In genomic region chr5:132816083-132816482, GRCh38 we compare ENCODE assay signal across 25 cellular contexts. TPM values are rescaled to one million over a fixed set of nuclear protein-coding genes. Genes with fewer than 3 reads are reported as not detected.
DNase-seq lines count a peak whose midpoint lies in the region; FAIRE-seq and TF ChIP-seq lines count a peak whose summit lies in the region.
"Had no signal": no experiment of that assay in that cellular context is flagged by ENCODE, and none has a peak within 500 bp of the region (broad histone marks: within the 10 kb centered on the region; RNA-seq: fewer than 3 reads in every experiment).

No MANE protein-coding gene starts in this region.

- no peak overlapping the region for H2AFZ ChIP-seq in endothelial cell of umbilical vein (ENCODE audit: low read depth, low read length)
- H2AFZ ChIP-seq in GM23248, result no peak overlapping the region

- H3K27ac ChIP-seq in SK-N-MC (peak overlapping the region; percentile 65), endothelial cell of umbilical vein (ENCODE audit: insufficient read depth, low read depth, low read length) (no peak overlapping the region), GM23248 (no peak overlapping the region)
- H3K27ac ChIP-seq: A549; BLaER1 treated with 17β-estradiol and CSF1 and Interleukin-3, amounts not matched to agents 10 nM and 100 nM had no signal

- dilution Hi-C loops in endothelial cell of umbilical vein (cut with MboI; ENCODE audit: extremely low pct_ligation_motif_present, low sequenced_read_pairs), result no loop called here

- H3K79me2 ChIP-seq in endothelial cell of umbilical vein (ENCODE audit: control insufficient read depth, insufficient read depth, low read length), result no peaks in the 10 kb centered on the region
- no peaks in the 10 kb centered on the region for H3K79me2 ChIP-seq in GM23248 (ENCODE audit: insufficient read depth)

- H3K9me3 ChIP-seq in Caco-2 (no peaks in the 10 kb centered on the region), SK-N-MC (ENCODE audit: low read depth, low read length) (no peaks in the 10 kb centered on the region), endothelial cell of umbilical vein (replicated peaks; ENCODE audit: control insufficient read depth, insufficient read depth, low read length) (no peaks in the 10 kb centered on the region), GM23248 (ENCODE audit: low read depth) (no peaks in the 10 kb centered on the region)
- H3K9me3 ChIP-seq: A549, HAP-1 had no signal

- FAIRE-seq in endothelial cell of umbilical vein (lab: Jason Lieb, UNC) (peak; percentile 26), HTR-8/SVneo (lab: Jason Lieb, UNC) (no peak)
- FAIRE-seq: A549, GM12891, GM18507, H54 had no signal

- in situ Hi-C loops in GM23248 (cut with MboI), result loop anchor here (25.0 kb wide), 1 partner anchor 429 kb away; no protein-coding TSS in a partner anchor

- no peaks in the 10 kb centered on the region for H3K36me3 ChIP-seq in Caco-2 (ENCODE audit: control insufficient read depth, insufficient read depth, low read length)
- H3K36me3 ChIP-seq in SK-N-MC (ENCODE audit: insufficient read depth, low read length), result no peaks in the 10 kb centered on the region
- no peaks in the 10 kb centered on the region for H3K36me3 ChIP-seq in endothelial cell of umbilical vein (ENCODE audit: control insufficient read depth in 2 of 2, extremely low read depth in 1 of 2, insufficient read depth in 2 of 2, low read length in 2 of 2)
- H3K36me3 ChIP-seq in GM23248 (ENCODE audit: low read depth), result no peaks in the 10 kb centered on the region
- H3K36me3 ChIP-seq: BE2C; BLaER1 treated with 17β-estradiol and CSF1 and Interleukin-3, amounts not matched to agents 10 nM and 100 nM; HAP-1 had no signal

- TSS peak; percentile 69 for BruUV-seq in Caco-2 (replicated peaks; lab: Mats Ljungman, UMichigan)
- BruUV-seq in endothelial cell of umbilical vein (replicated peaks; lab: Mats Ljungman, UMichigan), result no TSS peak

- no peak for DNase-seq in Caco-2
- DNase-seq in SK-N-MC (ENCODE audit: low read depth, low spot score), result no peak
- no peak for DNase-seq in endothelial cell of umbilical vein (ENCODE audit: low read depth, low spot score)
- no peak for DNase-seq in activated CD4-positive, alpha-beta T cell treated with anti-CD3 and anti-CD28 coated beads, Interleukin-2, amount 10 ng/mL, durations not matched to agents 7 days and 5 days
- DNase-seq in GM23248, result no peak
- no peak for DNase-seq in HTR-8/SVneo (ENCODE audit: insufficient read length, low spot score)
- DNase-seq: 8988T; ACHN; AML-193; BE2C; Calu3; CD4-positive, alpha-beta T cell; CD8-positive, alpha-beta memory T cell; DMS53; DMS79 treated with DMSO at 0.1 percent for 48 hours; GF-D8; GOT3 had no signal

- TF ChIP-seq CTCF in Caco-2 (IDR thresholded peaks at IDR 0.05; ENCODE audit: insufficient read depth in 1 of 2, low read depth in 1 of 2, low read length in 1 of 2, severe bottlenecking in 1 of 2, unreplicated experiment in 1 of 2) (no peak), endothelial cell of umbilical vein (IDR thresholded peaks at IDR 0.05; ENCODE audit: extremely low read depth in 1 of 2, insufficient read depth in 1 of 2, low read depth in 1 of 2, low read length in 2 of 2) (no peak)

- H3F3A ChIP-seq in GM23248 (ENCODE audit: insufficient read depth), result peaks cover 13% of the 10 kb centered on the region

- peaks cover 6% of the 10 kb centered on the region for H3K4me1 ChIP-seq in Caco-2
- H3K4me1 ChIP-seq in endothelial cell of umbilical vein (ENCODE audit: control insufficient read depth, extremely low read depth, insufficient read depth, low read length), result peaks cover 2% of the 10 kb centered on the region
- peaks cover 8% of the 10 kb centered on the region; the same call in 1 of the 2 replicates for H3K4me1 ChIP-seq in GM23248 (ENCODE audit: insufficient read depth)
- H3K4me1 ChIP-seq: BE2C had no signal

- CTCF ChIA-PET in Caco-2 (lab: Charles Lee), result interaction anchor here (0.5 to 7.5 kb wide), 2 partner anchors 17 to 61 kb away, joined by 5 to 141 read pairs; no protein-coding TSS in a partner anchor
- CTCF ChIA-PET in endothelial cell of umbilical vein (lab: Charles Lee), result interaction anchor here (1.0 kb wide), 1 partner anchor 9 kb away, joined by 4 read pairs; no protein-coding TSS in a partner anchor
- CTCF ChIA-PET in activated CD4-positive, alpha-beta T cell treated with anti-CD3 and anti-CD28 coated beads, Interleukin-2, amount 10 ng/mL, durations not matched to agents 7 days and 5 days (lab: Charles Lee), result interaction anchor here (1.0 to 1.7 kb wide), 3 partner anchors 14 to 315 kb away, joined by 3 to 4 read pairs (median 3); partner anchors contain the start of gene SHROOM1

- H3K27ac Mint-ChIP-seq in Caco-2 (ENCODE audit: unreplicated experiment), result no peak overlapping the region
- H3K27ac Mint-ChIP-seq in activated CD4-positive, alpha-beta T cell treated with anti-CD3 and anti-CD28 coated beads, Interleukin-2, amount 10 ng/mL, durations not matched to agents 7 days and 5 days, result no peak overlapping the region
- H3K27ac Mint-ChIP-seq: CD14-positive monocyte; CD4-positive, alpha-beta T cell; CD8-positive, alpha-beta memory T cell had no signal

- peaks cover 6% of the 10 kb centered on the region for H3K4me1 Mint-ChIP-seq in Caco-2 (ENCODE audit: low read depth, unreplicated experiment)
- H3K4me1 Mint-ChIP-seq in activated CD4-positive, alpha-beta T cell treated with anti-CD3 and anti-CD28 coated beads, Interleukin-2, amount 10 ng/mL, durations not matched to agents 7 days and 5 days, result peaks cover 19% of the 10 kb centered on the region

- H3K9me3 Mint-ChIP-seq in Caco-2 (ENCODE audit: unreplicated experiment), result no peaks in the 10 kb centered on the region
- H3K9me3 Mint-ChIP-seq in activated CD4-positive, alpha-beta T cell treated with anti-CD3 and anti-CD28 coated beads, Interleukin-2, amount 10 ng/mL, durations not matched to agents 7 days and 5 days, result no peaks in the 10 kb centered on the region
- H3K9me3 Mint-ChIP-seq: CD4-positive, alpha-beta T cell; CD8-positive, alpha-beta memory T cell had no signal

- intact Hi-C loops in Caco-2 (cut with micrococcal nuclease; ENCODE audit: unreplicated experiment) (loop anchor here (10.0 kb wide), 1 partner anchor 431 kb away; no protein-coding TSS in a partner anchor), endothelial cell of umbilical vein (cut with micrococcal nuclease) (no loop called here)

- no peak overlapping the region for H3K4me2 ChIP-seq in endothelial cell of umbilical vein (ENCODE audit: insufficient read depth, low read length)
- H3K4me2 ChIP-seq in GM23248 (ENCODE audit: unreplicated experiment), result no peak overlapping the region
- H3K4me2 ChIP-seq: A549 had no signal

- H3K9ac ChIP-seq in SK-N-MC (ENCODE audit: insufficient read length) (no peak overlapping the region), endothelial cell of umbilical vein (replicated peaks; ENCODE audit: extremely low read depth, insufficient read depth, low read length) (no peak overlapping the region), GM23248 (no peak overlapping the region)
- H3K9ac ChIP-seq: BLaER1 treated with 17β-estradiol and CSF1 and Interleukin-3, amounts not matched to agents 10 nM and 100 nM had no signal

- WGBS in GM23248 (ENCODE audit: low coverage in 1 of 2, low lambda C conversion rate in 2 of 2, missing lambda C conversion rate in 2 of 2), 2 experiments, result 63 to 71% methylated on average over 2 of the region's 2 CpGs

- H3K27me3 Mint-ChIP-seq in Caco-2 (ENCODE audit: insufficient read depth, unreplicated experiment), result no peaks in the 10 kb centered on the region
- peaks cover 49% of the 10 kb centered on the region for H3K27me3 Mint-ChIP-seq in activated CD4-positive, alpha-beta T cell treated with anti-CD3 and anti-CD28 coated beads, Interleukin-2, amount 10 ng/mL, durations not matched to agents 7 days and 5 days

- H4K20me1 ChIP-seq in endothelial cell of umbilical vein (replicated peaks; ENCODE audit: control insufficient read depth, extremely low read depth, insufficient read depth, low read length), result no peaks in the 10 kb centered on the region
- no peaks in the 10 kb centered on the region for H4K20me1 ChIP-seq in GM23248 (ENCODE audit: insufficient read depth)

- H3K9me1 ChIP-seq in endothelial cell of umbilical vein (replicated peaks; ENCODE audit: control insufficient read depth, extremely low read depth, insufficient read depth, low read length), result no peaks in the 10 kb centered on the region

- no peaks in the 10 kb centered on the region for H3K27me3 ChIP-seq in Caco-2 (replicated peaks; ENCODE audit: control insufficient read depth, insufficient read depth, low read length)
- peaks cover 14 to 29% of the 10 kb centered on the region in 2 experiments for H3K27me3 ChIP-seq in endothelial cell of umbilical vein (ENCODE audit: control insufficient read depth in 2 of 2, insufficient read depth in 2 of 2, low read length in 2 of 2)
- H3K27me3 ChIP-seq in GM23248 (replicated peaks; ENCODE audit: insufficient read depth), result peaks cover 21% of the 10 kb centered on the region
- H3K27me3 ChIP-seq: BE2C had no signal

- no peak overlapping the region for H3K4me3 ChIP-seq in Caco-2 (ENCODE audit: low read depth, low read length)
- H3K4me3 ChIP-seq in SK-N-MC, result no peak overlapping the region; the same call in 1 of the 2 replicates
- no peak overlapping the region for H3K4me3 ChIP-seq in endothelial cell of umbilical vein (replicated peaks in 1 of 3; ENCODE audit: insufficient read depth in 1 of 3, low read depth in 1 of 3, low read length in 3 of 3)
- H3K4me3 ChIP-seq in GM23248, result no peak overlapping the region
- H3K4me3 ChIP-seq: A549; BLaER1 treated with 17β-estradiol and CSF1 and Interleukin-3, amounts not matched to agents 10 nM and 100 nM; HAP-1 had no signal

- H3K4me3 Mint-ChIP-seq in Caco-2 (ENCODE audit: unreplicated experiment), result no peak overlapping the region
- no peak overlapping the region for H3K4me3 Mint-ChIP-seq in activated CD4-positive, alpha-beta T cell treated with anti-CD3 and anti-CD28 coated beads, Interleukin-2, amount 10 ng/mL, durations not matched to agents 7 days and 5 days
- H3K4me3 Mint-ChIP-seq: CD4-positive, alpha-beta T cell had no signal

- POLR2A ChIA-PET in Caco-2 (lab: Charles Lee) (interaction anchor here (1.1 kb wide), 1 partner anchor 9 kb away, joined by 3 read pairs; no protein-coding TSS in a partner anchor), endothelial cell of umbilical vein (lab: Charles Lee) (interaction anchor here (1.2 kb wide), 1 partner anchor 13 kb away, joined by 3 read pairs; no protein-coding TSS in a partner anchor)
- POLR2A ChIA-PET in activated CD4-positive, alpha-beta T cell treated with anti-CD3 and anti-CD28 coated beads, Interleukin-2, amount 10 ng/mL, durations not matched to agents 7 days and 5 days (lab: Charles Lee), result no interaction called here

- no peak for TF ChIP-seq POLR2A in endothelial cell of umbilical vein (IDR thresholded peaks at IDR 0.05; ENCODE audit: low read depth, low read length)

- no peaks in the 10 kb centered on the region for H3K9me2 ChIP-seq in GM23248 (ENCODE audit: insufficient read depth)

- H3K36me3 Mint-ChIP-seq in Caco-2 (ENCODE audit: insufficient read depth, unreplicated experiment), result no peaks in the 10 kb centered on the region
- H3K36me3 Mint-ChIP-seq in activated CD4-positive, alpha-beta T cell treated with anti-CD3 and anti-CD28 coated beads, Interleukin-2, amount 10 ng/mL, durations not matched to agents 7 days and 5 days (ENCODE audit: low read depth), result no peaks in the 10 kb centered on the region
- H3K36me3 Mint-ChIP-seq: CD8-positive, alpha-beta memory T cell had no signal

RNA-seq across cellular contexts. Expression of gene SOWAHA, which starts 3.0 kb away (rescaled TPM):
- total RNA-seq in Caco-2 (2022) (3.7 and 4.1 TPM in 2 replicates), endothelial cell of umbilical vein (not detected in 2 replicates)
- polyA plus RNA-seq in endothelial cell of umbilical vein (not detected in 2 replicates), GM23248 (2016; fragmentation: Nextera tagmentation; extraction: Ambion mirVana) (not detected in 2 replicates)
- polyA plus RNA-seq in endothelial cell of umbilical vein (2011; cell fraction: cytosol; rRNA removed), result 0.01 TPM in 1 of 2 replicates, not detected in the other
- polyA plus RNA-seq in endothelial cell of umbilical vein (2011; cell fraction: nucleus; rRNA removed), result not detected in 2 replicates
- not detected in 2 replicates for polyA plus RNA-seq in endothelial cell of umbilical vein (2012)
- not detected in 2 replicates for polyA minus RNA-seq in endothelial cell of umbilical vein
- not detected for polyA minus RNA-seq in endothelial cell of umbilical vein (2011; cell fraction: cytosol; rRNA and poly(A)+ RNA removed)
- not detected in 2 replicates for polyA minus RNA-seq in endothelial cell of umbilical vein (2011; cell fraction: nucleus; rRNA and poly(A)+ RNA removed)
- not detected for total RNA-seq in activated CD4-positive, alpha-beta T cell treated with anti-CD3 and anti-CD28 coated beads, Interleukin-2, amount 10 ng/mL, durations not matched to agents 7 days and 5 days
- total RNA-seq in GM23248 (2014; rRNA removed; shearing (Covaris generic)), result not detected in 2 replicates
- total RNA-seq: CD4-positive, alpha-beta T cell; Daoy had no signal
- polyA plus RNA-seq: CD14-positive monocyte; CD8-positive, alpha-beta memory T cell had no signal

RNA-seq across cellular contexts. Expression of gene SHROOM1, which starts 14.4 kb away (rescaled TPM):
- total RNA-seq in Caco-2 (2022), result 15.9 and 17.4 TPM in 2 replicates
- total RNA-seq in endothelial cell of umbilical vein, result 20.9 and 21.0 TPM in 2 replicates
- polyA plus RNA-seq in endothelial cell of umbilical vein, result 12.8 and 13.0 TPM in 2 replicates
- polyA plus RNA-seq in endothelial cell of umbilical vein (2011; cell fraction: cytosol; rRNA removed), result 8.3 and 9.0 TPM in 2 replicates
- 25.4 and 29.9 TPM in 2 replicates for polyA plus RNA-seq in endothelial cell of umbilical vein (2011; cell fraction: nucleus; rRNA removed)
- polyA plus RNA-seq in endothelial cell of umbilical vein (2012), result 6.9 and 11.5 TPM in 2 replicates
- polyA minus RNA-seq in endothelial cell of umbilical vein, result 5.3 and 6.6 TPM in 2 replicates
- 5.3 TPM for polyA minus RNA-seq in endothelial cell of umbilical vein (2011; cell fraction: cytosol; rRNA and poly(A)+ RNA removed)
- polyA minus RNA-seq in endothelial cell of umbilical vein (2011; cell fraction: nucleus; rRNA and poly(A)+ RNA removed), result 7.0 and 11.0 TPM in 2 replicates
- under 1 TPM; 0.42 to 0.98 TPM for total RNA-seq in activated CD4-positive, alpha-beta T cell treated with anti-CD3 and anti-CD28 coated beads, Interleukin-2, amount 10 ng/mL, durations not matched to agents 7 days and 5 days
- total RNA-seq in GM23248 (2014; rRNA removed; shearing (Covaris generic)), result 9.9 and 13.2 TPM in 2 replicates
- 3.8 and 3.9 TPM in 2 replicates for polyA plus RNA-seq in GM23248 (2016; fragmentation: Nextera tagmentation; extraction: Ambion mirVana)
- polyA plus RNA-seq: CD8-positive, alpha-beta memory T cell had no signal

RNA-seq across cellular contexts. Expression of gene SEPTIN8, which starts 39.0 kb away (rescaled TPM):
- total RNA-seq in Caco-2 (2022), result 54.0 and 60.7 TPM in 2 replicates
- 77.2 and 82.1 TPM in 2 replicates for total RNA-seq in endothelial cell of umbilical vein
- polyA plus RNA-seq in endothelial cell of umbilical vein, result 45.3 and 56.6 TPM in 2 replicates
- 56.2 and 59.9 TPM in 2 replicates for polyA plus RNA-seq in endothelial cell of umbilical vein (2011; cell fraction: cytosol; rRNA removed)
- 169 and 191 TPM in 2 replicates for polyA plus RNA-seq in endothelial cell of umbilical vein (2011; cell fraction: nucleus; rRNA removed)
- 64.5 and 64.8 TPM in 2 replicates for polyA plus RNA-seq in endothelial cell of umbilical vein (2012)
- 74.2 and 83.0 TPM in 2 replicates for polyA minus RNA-seq in endothelial cell of umbilical vein
- polyA minus RNA-seq in endothelial cell of umbilical vein (2011; cell fraction: cytosol; rRNA and poly(A)+ RNA removed), result 8.4 TPM
- 39.0 and 42.6 TPM in 2 replicates for polyA minus RNA-seq in endothelial cell of umbilical vein (2011; cell fraction: nucleus; rRNA and poly(A)+ RNA removed)
- total RNA-seq in activated CD4-positive, alpha-beta T cell treated with anti-CD3 and anti-CD28 coated beads, Interleukin-2, amount 10 ng/mL, durations not matched to agents 7 days and 5 days, result 10 to 100 TPM; 20.5 to 21.6 TPM
- total RNA-seq in GM23248 (2014; rRNA removed; shearing (Covaris generic)), result 36.5 and 41.9 TPM in 2 replicates
- 26.9 and 28.8 TPM in 2 replicates for polyA plus RNA-seq in GM23248 (2016; fragmentation: Nextera tagmentation; extraction: Ambion mirVana)

RNA-seq across cellular contexts. Expression of gene GDF9, which starts 50.2 kb away (rescaled TPM):
- total RNA-seq in Caco-2 (2022), result 0.59 and 0.81 TPM in 2 replicates
- total RNA-seq in endothelial cell of umbilical vein, result 0.32 TPM in 1 of 2 replicates, not detected in the other
- polyA plus RNA-seq in endothelial cell of umbilical vein, result 0.07 and 0.24 TPM in 2 replicates
- 0.04 and 0.08 TPM in 2 replicates for polyA plus RNA-seq in endothelial cell of umbilical vein (2011; cell fraction: cytosol; rRNA removed)
- polyA plus RNA-seq in endothelial cell of umbilical vein (2011; cell fraction: nucleus; rRNA removed), result 0.14 and 0.45 TPM in 2 replicates
- polyA plus RNA-seq in endothelial cell of umbilical vein (2012), result 0.09 TPM in 1 of 2 replicates, not detected in the other
- polyA minus RNA-seq in endothelial cell of umbilical vein, result 0.15 and 0.19 TPM in 2 replicates
- polyA minus RNA-seq in endothelial cell of umbilical vein (2011; cell fraction: cytosol; rRNA and poly(A)+ RNA removed), result not detected
- polyA minus RNA-seq in endothelial cell of umbilical vein (2011; cell fraction: nucleus; rRNA and poly(A)+ RNA removed), result 1.4 and 1.8 TPM in 2 replicates
- under 1 TPM; 0.87 to 0.89 TPM for total RNA-seq in activated CD4-positive, alpha-beta T cell treated with anti-CD3 and anti-CD28 coated beads, Interleukin-2, amount 10 ng/mL, durations not matched to agents 7 days and 5 days
- 0.32 TPM in 1 of 2 replicates, not detected in the other for total RNA-seq in GM23248 (2014; rRNA removed; shearing (Covaris generic))
- polyA plus RNA-seq in GM23248 (2016; fragmentation: Nextera tagmentation; extraction: Ambion mirVana), result not detected in 2 replicates
- polyA plus RNA-seq: CD14-positive monocyte; CD8-positive, alpha-beta memory T cell had no signal

RNA-seq across cellular contexts. Expression of gene UQCRQ, which starts 50.4 kb away (rescaled TPM):
- total RNA-seq in Caco-2 (2022) (356 and 449 TPM in 2 replicates), endothelial cell of umbilical vein (390 and 458 TPM in 2 replicates)
- polyA plus RNA-seq in endothelial cell of umbilical vein (246 and 263 TPM in 2 replicates), GM23248 (2016; fragmentation: Nextera tagmentation; extraction: Ambion mirVana) (1,006 and 1,056 TPM in 2 replicates)
- polyA plus RNA-seq in endothelial cell of umbilical vein (2011; cell fraction: cytosol; rRNA removed), result 280 and 312 TPM in 2 replicates
- polyA plus RNA-seq in endothelial cell of umbilical vein (2011; cell fraction: nucleus; rRNA removed), result 72.0 and 114 TPM in 2 replicates
- 329 and 394 TPM in 2 replicates for polyA plus RNA-seq in endothelial cell of umbilical vein (2012)
- polyA minus RNA-seq in endothelial cell of umbilical vein, result 30.1 and 50.5 TPM in 2 replicates
- polyA minus RNA-seq in endothelial cell of umbilical vein (2011; cell fraction: cytosol; rRNA and poly(A)+ RNA removed), result 61.8 TPM
- polyA minus RNA-seq in endothelial cell of umbilical vein (2011; cell fraction: nucleus; rRNA and poly(A)+ RNA removed), result 16.8 and 20.5 TPM in 2 replicates
- 100 to 1,000 TPM; 304 to 328 TPM for total RNA-seq in activated CD4-positive, alpha-beta T cell treated with anti-CD3 and anti-CD28 coated beads, Interleukin-2, amount 10 ng/mL, durations not matched to agents 7 days and 5 days
- total RNA-seq in GM23248 (2014; rRNA removed; shearing (Covaris generic)), result 77.9 and 138 TPM in 2 replicates
